Comparison of ENCODE assay signal across 1 cellular context in the genomic region with DNA sequence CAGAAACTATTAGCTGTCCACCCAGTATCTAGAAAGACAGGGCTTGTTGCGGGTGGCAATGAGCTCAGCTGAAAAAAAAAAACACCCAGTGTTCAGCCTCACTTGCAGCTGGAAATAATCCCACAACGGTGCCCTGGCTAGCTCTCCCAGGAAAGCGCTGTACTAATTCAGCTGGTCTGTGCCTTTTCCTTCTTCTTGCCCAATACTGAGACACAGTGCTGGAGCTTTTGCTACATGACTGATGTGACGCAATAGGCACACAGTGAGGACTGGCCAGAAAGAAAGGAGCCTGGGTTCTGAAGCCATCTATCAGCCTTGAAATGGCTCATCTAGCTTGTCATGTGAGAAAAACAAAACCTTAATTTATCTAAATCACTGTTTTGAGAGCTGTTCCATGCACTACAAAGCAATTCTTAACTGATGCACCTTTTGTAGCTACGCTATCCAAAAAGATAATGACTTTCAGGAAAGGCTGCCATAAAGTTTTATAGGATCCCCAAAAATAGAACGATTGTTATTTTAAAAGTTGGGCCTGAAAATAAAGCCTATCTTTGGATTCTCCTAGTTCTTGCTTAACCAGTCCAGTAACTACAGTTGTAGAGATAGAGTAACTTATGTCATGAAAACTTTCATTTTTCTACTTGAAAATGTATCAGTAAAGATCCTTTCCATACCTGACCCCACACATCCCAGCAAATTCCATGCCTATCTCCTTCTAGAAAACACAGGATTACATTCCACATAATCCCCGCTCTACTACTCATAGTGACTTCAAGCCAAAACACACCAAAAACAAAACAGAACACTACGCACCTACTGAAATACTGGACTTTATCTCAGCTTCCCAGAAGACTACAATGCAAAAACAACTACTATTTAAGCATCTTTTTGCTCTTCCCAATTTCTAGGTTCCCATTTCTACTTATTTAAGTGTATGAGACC.
TF ChIP-seq lines count a peak whose summit lies in the region.

No MANE protein-coding gene starts in this region.

TF ChIP-seq in K562, 482 proteins besides CTCF, POLR2A, EP300 and RAD21 (continued from another document):
- TF ChIP-seq CEBPG (CRISPR knock-in tag; IDR thresholded peaks at IDR 0.05) (peak; percentile 53; the same call in 1 of the 2 replicates), CEBPG (tag; conservative IDR thresholded peaks at IDR 0.05 in 1 of 2, IDR thresholded peaks at IDR 0.05 in 1 of 2) (peak; percentile 67 to 76), SRSF3 (IDR thresholded peaks at IDR 0.05; ENCODE audit: insufficient read depth, low read length) (no peak), FOXJ3 (CRISPR knock-in tag; IDR thresholded peaks at IDR 0.05) (no peak), MED1 (CRISPR knock-in tag; IDR thresholded peaks at IDR 0.05; ENCODE audit: borderline replicate concordance) (no peak), CEBPB (tag; IDR thresholded peaks at IDR 0.05) (peak; percentile 87), MECOM (CRISPR knock-in tag; IDR thresholded peaks at IDR 0.05) (no peak)
- TF ChIP-seq, protein P1, sequence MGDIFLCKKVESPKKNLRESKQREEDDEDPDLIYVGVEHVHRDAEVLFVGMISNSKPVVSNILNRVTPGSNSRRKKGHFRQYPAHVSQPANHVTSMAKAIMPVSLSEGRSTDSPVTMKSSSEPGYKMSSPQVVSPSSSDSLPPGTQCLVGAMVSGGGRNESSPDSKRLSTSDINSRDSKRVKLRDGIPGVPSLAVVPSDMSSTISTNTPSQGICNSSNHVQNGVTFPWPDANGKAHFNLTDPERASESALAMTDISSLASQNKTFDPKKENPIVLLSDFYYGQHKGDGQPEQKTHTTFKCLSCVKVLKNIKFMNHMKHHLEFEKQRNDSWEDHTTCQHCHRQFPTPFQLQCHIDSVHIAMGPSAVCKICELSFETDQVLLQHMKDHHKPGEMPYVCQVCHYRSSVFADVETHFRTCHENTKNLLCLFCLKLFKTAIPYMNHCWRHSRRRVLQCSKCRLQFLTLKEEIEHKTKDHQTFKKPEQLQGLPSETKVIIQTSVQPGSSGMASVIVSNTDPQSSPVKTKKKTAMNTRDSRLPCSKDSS (IDR thresholded peaks at IDR 0.05; ENCODE audit: low read depth, partially characterized antibody) = no peak
- TF ChIP-seq, protein P2, sequence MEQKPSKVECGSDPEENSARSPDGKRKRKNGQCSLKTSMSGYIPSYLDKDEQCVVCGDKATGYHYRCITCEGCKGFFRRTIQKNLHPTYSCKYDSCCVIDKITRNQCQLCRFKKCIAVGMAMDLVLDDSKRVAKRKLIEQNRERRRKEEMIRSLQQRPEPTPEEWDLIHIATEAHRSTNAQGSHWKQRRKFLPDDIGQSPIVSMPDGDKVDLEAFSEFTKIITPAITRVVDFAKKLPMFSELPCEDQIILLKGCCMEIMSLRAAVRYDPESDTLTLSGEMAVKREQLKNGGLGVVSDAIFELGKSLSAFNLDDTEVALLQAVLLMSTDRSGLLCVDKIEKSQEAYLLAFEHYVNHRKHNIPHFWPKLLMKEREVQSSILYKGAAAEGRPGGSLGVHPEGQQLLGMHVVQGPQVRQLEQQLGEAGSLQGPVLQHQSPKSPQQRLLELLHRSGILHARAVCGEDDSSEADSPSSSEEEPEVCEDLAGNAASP (IDR thresholded peaks at IDR 0.05) = no peak
- TF ChIP-seq, protein P3, sequence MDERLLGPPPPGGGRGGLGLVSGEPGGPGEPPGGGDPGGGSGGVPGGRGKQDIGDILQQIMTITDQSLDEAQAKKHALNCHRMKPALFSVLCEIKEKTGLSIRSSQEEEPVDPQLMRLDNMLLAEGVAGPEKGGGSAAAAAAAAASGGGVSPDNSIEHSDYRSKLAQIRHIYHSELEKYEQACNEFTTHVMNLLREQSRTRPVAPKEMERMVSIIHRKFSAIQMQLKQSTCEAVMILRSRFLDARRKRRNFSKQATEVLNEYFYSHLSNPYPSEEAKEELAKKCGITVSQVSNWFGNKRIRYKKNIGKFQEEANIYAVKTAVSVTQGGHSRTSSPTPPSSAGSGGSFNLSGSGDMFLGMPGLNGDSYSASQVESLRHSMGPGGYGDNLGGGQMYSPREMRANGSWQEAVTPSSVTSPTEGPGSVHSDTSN (CRISPR knock-in tag; IDR thresholded peaks at IDR 0.05; ENCODE audit: low read depth) = no peak
- TF ChIP-seq, protein P3 (tag; conservative IDR thresholded peaks at IDR 0.05; ENCODE audit: low read depth) = peak; percentile 53; the same call in 1 of the 2 replicates
- TF ChIP-seq, protein P4, sequence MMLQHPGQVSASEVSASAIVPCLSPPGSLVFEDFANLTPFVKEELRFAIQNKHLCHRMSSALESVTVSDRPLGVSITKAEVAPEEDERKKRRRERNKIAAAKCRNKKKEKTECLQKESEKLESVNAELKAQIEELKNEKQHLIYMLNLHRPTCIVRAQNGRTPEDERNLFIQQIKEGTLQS (IDR thresholded peaks at IDR 0.05) = peak; percentile 42; the same call in 1 of the 2 replicates
- TF ChIP-seq, protein P4 (CRISPR knock-in tag; conservative IDR thresholded peaks at IDR 0.05) = no peak
- TF ChIP-seq, protein P5, sequence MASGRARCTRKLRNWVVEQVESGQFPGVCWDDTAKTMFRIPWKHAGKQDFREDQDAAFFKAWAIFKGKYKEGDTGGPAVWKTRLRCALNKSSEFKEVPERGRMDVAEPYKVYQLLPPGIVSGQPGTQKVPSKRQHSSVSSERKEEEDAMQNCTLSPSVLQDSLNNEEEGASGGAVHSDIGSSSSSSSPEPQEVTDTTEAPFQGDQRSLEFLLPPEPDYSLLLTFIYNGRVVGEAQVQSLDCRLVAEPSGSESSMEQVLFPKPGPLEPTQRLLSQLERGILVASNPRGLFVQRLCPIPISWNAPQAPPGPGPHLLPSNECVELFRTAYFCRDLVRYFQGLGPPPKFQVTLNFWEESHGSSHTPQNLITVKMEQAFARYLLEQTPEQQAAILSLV (tag; IDR thresholded peaks at IDR 0.05) = 0 out of 2 replicates have a peak, but pooled peaks have one; percentile 28
